8 cellular contexts compared by ENCODE assay signal in the genomic region with DNA sequence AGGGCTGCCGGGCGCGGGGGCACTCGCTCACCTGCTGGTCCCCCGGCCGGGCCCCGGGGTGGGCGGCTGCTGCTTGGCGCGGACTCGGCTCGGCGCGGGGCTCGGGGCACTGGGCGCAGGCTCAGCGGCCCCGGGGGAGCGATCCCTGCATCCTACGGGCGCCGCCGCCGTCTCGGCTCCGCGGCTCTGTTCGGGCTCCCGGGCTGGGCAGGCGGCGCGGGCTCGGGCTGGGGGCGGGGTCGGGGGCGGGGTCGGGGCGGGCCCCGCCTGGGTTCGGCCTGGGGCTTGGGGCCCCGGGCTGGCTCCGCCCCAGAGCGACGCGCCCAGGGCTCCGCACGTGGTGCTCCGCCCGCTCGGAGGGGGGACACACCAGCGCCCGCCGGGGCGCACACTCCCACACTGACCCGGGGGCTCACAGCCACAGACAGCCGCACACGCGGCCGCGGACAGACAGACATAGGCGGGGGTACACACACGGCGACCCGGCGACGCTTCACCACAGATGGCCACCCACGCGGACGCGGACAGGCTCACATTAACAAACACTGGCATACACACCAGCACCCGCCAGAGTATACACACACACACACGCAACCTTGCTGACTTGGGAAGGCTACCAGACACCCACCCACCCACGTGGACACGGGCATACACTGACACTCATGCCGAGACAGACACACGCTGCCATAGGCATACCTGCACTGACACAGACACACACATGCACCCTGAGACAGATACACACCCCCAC. TPM values are rescaled to one million over a fixed set of nuclear protein-coding genes. Genes with fewer than 3 reads are reported as not detected.
DNase-seq lines count a peak whose midpoint lies in the region; ATAC-seq, FAIRE-seq and TF ChIP-seq lines count a peak whose summit lies in the region.

A gene (minus strand): TSS at position 188 of the 748 bp plus-strand sequence. CDS start 16,380 bp downstream, outside the sequence.

- ATAC-seq in HG02798 (IDR thresholded peaks at IDR 0.05; ENCODE audit: poor library complexity, unreplicated experiment): peak; percentile 46
- peak; percentile 65 for ATAC-seq in SK-N-SH treated with all-trans-retinoic acid at 6 μM for 48 hours
- ATAC-seq in HG03139 (IDR thresholded peaks at IDR 0.05; ENCODE audit: unreplicated experiment): no peak

- H3K4me3 ChIP-seq in adipocyte (ENCODE audit: low read length): peak within 1 kb of the TSS; percentile 72
- peak within 1 kb of the TSS; percentile 63 for H3K4me3 ChIP-seq in iPS-18a (ENCODE audit: low read length)
- peak within 1 kb of the TSS; percentile 12 to 54 for H3K4me3 ChIP-seq in small intestine (ENCODE audit: low read depth in 1 of 2, low read length in 2 of 2)

- H3K9me3 ChIP-seq in adipocyte (ENCODE audit: control insufficient read depth, low read length): peaks cover 13% of the 10 kb centered on the region
- H3K9me3 ChIP-seq in iPS-18a (ENCODE audit: control insufficient read depth, low read depth, low read length): no peaks in the 10 kb centered on the region
- no peaks in the 10 kb centered on the region for H3K9me3 ChIP-seq in small intestine (ENCODE audit: control insufficient read depth, low read depth)

- H3K36me3 ChIP-seq in adipocyte (ENCODE audit: control insufficient read depth, insufficient read depth, low read length, severe bottlenecking) (no peaks in the 10 kb centered on the region), iPS-18a (ENCODE audit: control insufficient read depth, low read depth, low read length) (no peaks in the 10 kb centered on the region), small intestine (ENCODE audit: control insufficient read depth in 2 of 2, insufficient read depth in 2 of 2, low read length in 2 of 2) (no peaks in the 10 kb centered on the region)

- H3K9ac ChIP-seq in adipocyte (ENCODE audit: low read length) (peak within 1 kb of the TSS; percentile 41), iPS-18a (ENCODE audit: low read length) (no peak within 1 kb of the TSS)

- no peak for FAIRE-seq in small intestine (lab: Jason Lieb, UNC)

- H3K27ac ChIP-seq in iPS-18a (ENCODE audit: low read length): no peak within 1 kb of the TSS
- H3K27ac ChIP-seq in small intestine (ENCODE audit: low read depth in 1 of 2, low read length in 1 of 2): no peak within 1 kb of the TSS

- peaks cover 61% of the 10 kb centered on the region for H3K27me3 ChIP-seq in adipocyte (replicated peaks; ENCODE audit: control insufficient read depth, insufficient read depth, low read length)
- H3K27me3 ChIP-seq in iPS-18a (ENCODE audit: control insufficient read depth, insufficient read depth, low read length): peaks cover 58% of the 10 kb centered on the region
- H3K27me3 ChIP-seq in small intestine (ENCODE audit: control insufficient read depth in 2 of 2, insufficient read depth in 2 of 2, low read length in 2 of 2): peaks cover 0 to 11% of the 10 kb centered on the region in 2 donors

- in situ Hi-C loops in G401 (cut with HindIII; ENCODE audit: low sequenced_read_pairs): no loop called here

- peaks cover 4% of the 10 kb centered on the region for H3K4me1 ChIP-seq in adipocyte (ENCODE audit: control insufficient read depth, insufficient read depth, low read length)
- no peaks in the 10 kb centered on the region for H3K4me1 ChIP-seq in iPS-18a (ENCODE audit: control insufficient read depth, low read depth, low read length)
- H3K4me1 ChIP-seq in small intestine (ENCODE audit: control insufficient read depth in 2 of 2, insufficient read depth in 1 of 2, low read depth in 1 of 2, low read length in 1 of 2): peaks cover 0 to 2% of the 10 kb centered on the region in 2 donors

- DNase-seq in ELF-1 (ENCODE audit: low read depth, low spot score) (peak; percentile 28), adipocyte (ENCODE audit: low read depth) (peak; percentile 68), small intestine (peak; percentile 30), G401 (ENCODE audit: low spot score) (no peak)

- 1 to 2% (median 1%) methylated on average over 40 to 76 of the region's 76 CpGs for WGBS in small intestine, 3 donors

TF ChIP-seq in SK-N-SH treated with all-trans-retinoic acid at 6 μM for 48 hours, 23 proteins besides CTCF, POLR2A, EP300 and RAD21 (continues in another document):
- no peak for TF ChIP-seq BACH2 (CRISPR knock-in tag; IDR thresholded peaks at IDR 0.05; ENCODE audit: borderline replicate concordance)
- TF ChIP-seq TCF4 (CRISPR knock-in tag; IDR thresholded peaks at IDR 0.05; ENCODE audit: borderline replicate concordance): no peak
- TF ChIP-seq, protein P1, sequence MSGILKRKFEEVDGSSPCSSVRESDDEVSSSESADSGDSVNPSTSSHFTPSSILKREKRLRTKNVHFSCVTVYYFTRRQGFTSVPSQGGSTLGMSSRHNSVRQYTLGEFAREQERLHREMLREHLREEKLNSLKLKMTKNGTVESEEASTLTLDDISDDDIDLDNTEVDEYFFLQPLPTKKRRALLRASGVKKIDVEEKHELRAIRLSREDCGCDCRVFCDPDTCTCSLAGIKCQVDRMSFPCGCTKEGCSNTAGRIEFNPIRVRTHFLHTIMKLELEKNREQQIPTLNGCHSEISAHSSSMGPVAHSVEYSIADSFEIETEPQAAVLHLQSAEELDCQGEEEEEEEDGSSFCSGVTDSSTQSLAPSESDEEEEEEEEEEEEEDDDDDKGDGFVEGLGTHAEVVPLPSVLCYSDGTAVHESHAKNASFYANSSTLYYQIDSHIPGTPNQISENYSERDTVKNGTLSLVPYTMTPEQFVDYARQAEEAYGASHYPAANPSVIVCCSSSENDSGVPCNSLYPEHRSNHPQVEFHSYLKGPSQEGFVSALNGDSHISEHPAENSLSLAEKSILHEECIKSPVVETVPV (CRISPR knock-in tag; IDR thresholded peaks at IDR 0.05): no peak
- no peak for TF ChIP-seq ZFP3 (CRISPR knock-in tag; IDR thresholded peaks at IDR 0.05)
- TF ChIP-seq CSDC2 (CRISPR knock-in tag; IDR thresholded peaks at IDR 0.05): no peak
- no peak for TF ChIP-seq ISL1 (CRISPR knock-in tag; IDR thresholded peaks at IDR 0.05)
- TF ChIP-seq RARB (CRISPR knock-in tag; IDR thresholded peaks at IDR 0.05): no peak
- no peak for TF ChIP-seq PPARA (CRISPR knock-in tag; IDR thresholded peaks at IDR 0.05; ENCODE audit: borderline replicate concordance)
- no peak for TF ChIP-seq TOX (CRISPR knock-in tag; IDR thresholded peaks at IDR 0.05; ENCODE audit: borderline replicate concordance)
- TF ChIP-seq, protein P2, sequence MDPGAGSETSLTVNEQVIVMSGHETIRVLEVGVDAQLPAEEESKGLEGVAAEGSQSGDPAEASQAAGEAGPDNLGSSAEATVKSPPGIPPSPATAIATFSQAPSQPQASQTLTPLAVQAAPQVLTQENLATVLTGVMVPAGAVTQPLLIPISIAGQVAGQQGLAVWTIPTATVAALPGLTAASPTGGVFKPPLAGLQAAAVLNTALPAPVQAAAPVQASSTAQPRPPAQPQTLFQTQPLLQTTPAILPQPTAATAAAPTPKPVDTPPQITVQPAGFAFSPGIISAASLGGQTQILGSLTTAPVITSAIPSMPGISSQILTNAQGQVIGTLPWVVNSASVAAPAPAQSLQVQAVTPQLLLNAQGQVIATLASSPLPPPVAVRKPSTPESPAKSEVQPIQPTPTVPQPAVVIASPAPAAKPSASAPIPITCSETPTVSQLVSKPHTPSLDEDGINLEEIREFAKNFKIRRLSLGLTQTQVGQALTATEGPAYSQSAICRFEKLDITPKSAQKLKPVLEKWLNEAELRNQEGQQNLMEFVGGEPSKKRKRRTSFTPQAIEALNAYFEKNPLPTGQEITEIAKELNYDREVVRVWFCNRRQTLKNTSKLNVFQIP (CRISPR knock-in tag; IDR thresholded peaks at IDR 0.05; ENCODE audit: borderline replicate concordance, low read depth): no peak
- no peak for TF ChIP-seq ARNTL (CRISPR knock-in tag; IDR thresholded peaks at IDR 0.05; ENCODE audit: borderline replicate concordance, low read depth)
- TF ChIP-seq, protein P3, sequence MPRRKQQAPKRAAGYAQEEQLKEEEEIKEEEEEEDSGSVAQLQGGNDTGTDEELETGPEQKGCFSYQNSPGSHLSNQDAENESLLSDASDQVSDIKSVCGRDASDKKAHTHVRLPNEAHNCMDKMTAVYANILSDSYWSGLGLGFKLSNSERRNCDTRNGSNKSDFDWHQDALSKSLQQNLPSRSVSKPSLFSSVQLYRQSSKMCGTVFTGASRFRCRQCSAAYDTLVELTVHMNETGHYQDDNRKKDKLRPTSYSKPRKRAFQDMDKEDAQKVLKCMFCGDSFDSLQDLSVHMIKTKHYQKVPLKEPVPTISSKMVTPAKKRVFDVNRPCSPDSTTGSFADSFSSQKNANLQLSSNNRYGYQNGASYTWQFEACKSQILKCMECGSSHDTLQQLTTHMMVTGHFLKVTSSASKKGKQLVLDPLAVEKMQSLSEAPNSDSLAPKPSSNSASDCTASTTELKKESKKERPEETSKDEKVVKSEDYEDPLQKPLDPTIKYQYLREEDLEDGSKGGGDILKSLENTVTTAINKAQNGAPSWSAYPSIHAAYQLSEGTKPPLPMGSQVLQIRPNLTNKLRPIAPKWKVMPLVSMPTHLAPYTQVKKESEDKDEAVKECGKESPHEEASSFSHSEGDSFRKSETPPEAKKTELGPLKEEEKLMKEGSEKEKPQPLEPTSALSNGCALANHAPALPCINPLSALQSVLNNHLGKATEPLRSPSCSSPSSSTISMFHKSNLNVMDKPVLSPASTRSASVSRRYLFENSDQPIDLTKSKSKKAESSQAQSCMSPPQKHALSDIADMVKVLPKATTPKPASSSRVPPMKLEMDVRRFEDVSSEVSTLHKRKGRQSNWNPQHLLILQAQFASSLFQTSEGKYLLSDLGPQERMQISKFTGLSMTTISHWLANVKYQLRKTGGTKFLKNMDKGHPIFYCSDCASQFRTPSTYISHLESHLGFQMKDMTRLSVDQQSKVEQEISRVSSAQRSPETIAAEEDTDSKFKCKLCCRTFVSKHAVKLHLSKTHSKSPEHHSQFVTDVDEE (CRISPR knock-in tag; IDR thresholded peaks at IDR 0.05): no peak
- TF ChIP-seq ZC3H10 (CRISPR knock-in tag; IDR thresholded peaks at IDR 0.05): no peak
- TF ChIP-seq, protein P4, sequence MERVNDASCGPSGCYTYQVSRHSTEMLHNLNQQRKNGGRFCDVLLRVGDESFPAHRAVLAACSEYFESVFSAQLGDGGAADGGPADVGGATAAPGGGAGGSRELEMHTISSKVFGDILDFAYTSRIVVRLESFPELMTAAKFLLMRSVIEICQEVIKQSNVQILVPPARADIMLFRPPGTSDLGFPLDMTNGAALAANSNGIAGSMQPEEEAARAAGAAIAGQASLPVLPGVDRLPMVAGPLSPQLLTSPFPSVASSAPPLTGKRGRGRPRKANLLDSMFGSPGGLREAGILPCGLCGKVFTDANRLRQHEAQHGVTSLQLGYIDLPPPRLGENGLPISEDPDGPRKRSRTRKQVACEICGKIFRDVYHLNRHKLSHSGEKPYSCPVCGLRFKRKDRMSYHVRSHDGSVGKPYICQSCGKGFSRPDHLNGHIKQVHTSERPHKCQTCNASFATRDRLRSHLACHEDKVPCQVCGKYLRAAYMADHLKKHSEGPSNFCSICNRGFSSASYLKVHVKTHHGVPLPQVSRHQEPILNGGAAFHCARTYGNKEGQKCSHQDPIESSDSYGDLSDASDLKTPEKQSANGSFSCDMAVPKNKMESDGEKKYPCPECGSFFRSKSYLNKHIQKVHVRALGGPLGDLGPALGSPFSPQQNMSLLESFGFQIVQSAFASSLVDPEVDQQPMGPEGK (CRISPR knock-in tag; IDR thresholded peaks at IDR 0.05; ENCODE audit: borderline replicate concordance): no peak

RNA-seq across cellular contexts. Expression of the gene that starts here (rescaled TPM):
- polyA plus RNA-seq in small intestine: under 1 TPM in 2 of 3 donors, not detected in 1; 0.27 to 0.75 TPM
- total RNA-seq in G401 (2014; rRNA removed; shearing (Covaris generic)): 0.24 TPM in 1 of 2 replicates, not detected in the other

Comparison
In these comparisons a context has a peak if more than half of its experiments do, and no peak if none do; other contexts are left out.
1. Peak in DNase-seq and H3K4me3 ChIP-seq in small intestine; RNA of the gene not detected or under 1 TPM.